In genomic region chr9:104868687-104869404, GRCh38 we compare ENCODE assay signal across 8 cellular contexts. TPM values are rescaled to one million over a fixed set of nuclear protein-coding genes. Genes with fewer than 3 reads are reported as not detected.
DNase-seq lines count a peak whose midpoint lies in the region; ATAC-seq and TF ChIP-seq lines count a peak whose summit lies in the region.

No MANE protein-coding gene starts in this region.

- peaks cover 40% of the 10 kb centered on the region for H3K36me3 Mint-ChIP-seq in endodermal cell (ENCODE audit: low read depth)

- peak overlapping the region; percentile 72 for H3K27ac Mint-ChIP-seq in endodermal cell

- WGBS in endodermal cell (ENCODE audit: insufficient coverage in 1 of 2, insufficient read length in 1 of 2), 2 experiments, result 76 to 80% methylated on average over 8 to 12 of the region's 12 CpGs
- 43 to 50% methylated on average over 12 of the region's 12 CpGs for WGBS in aorta, 2 donors

- peaks cover 97 to 100% (median 98%) of the 10 kb centered on the region in 10 experiments for H3K4me1 ChIP-seq in BLaER1 treated with 17β-estradiol and CSF1 and Interleukin-3, amounts not matched to agents 10 nM and 100 nM
- H3K4me1 ChIP-seq in endodermal cell (ENCODE audit: control insufficient read depth, insufficient read depth, low read length) (no peaks in the 10 kb centered on the region), aorta (ENCODE audit: control insufficient read depth in 1 of 2, insufficient read depth in 2 of 2, low read length in 2 of 2) (no peaks in the 10 kb centered on the region)

- H3K4me3 ChIP-seq in BLaER1 treated with 17β-estradiol and CSF1 and Interleukin-3, amounts not matched to agents 10 nM and 100 nM, result peak overlapping the region in 7 of 10 experiments; percentile 10 to 52 (median 23); a peak in 10 of 20 replicates
- H3K4me3 ChIP-seq in endodermal cell (ENCODE audit: low read length) (no peak overlapping the region), aorta (ENCODE audit: low read length in 2 of 2) (no peak overlapping the region)

- TF ChIP-seq CTCF in endodermal cell (conservative IDR thresholded peaks at IDR 0.05), result no peak

- H3K27ac ChIP-seq in BLaER1 treated with 17β-estradiol and CSF1 and Interleukin-3, amounts not matched to agents 10 nM and 100 nM, result peak overlapping the region; percentile 91 to 99 (median 96)
- no peak overlapping the region for H3K27ac ChIP-seq in endodermal cell (ENCODE audit: low read depth, low read length)
- H3K27ac ChIP-seq in aorta (ENCODE audit: low read depth in 1 of 2, low read length in 2 of 2), result no peak overlapping the region

- ATAC-seq in GM19463 (IDR thresholded peaks at IDR 0.05; ENCODE audit: unreplicated experiment) (peak; percentile 96), HG03442 (IDR thresholded peaks at IDR 0.05; ENCODE audit: unreplicated experiment) (peak; percentile 92), aorta (ENCODE audit: low FRiP score) (peak; percentile 81)

- H3K4me1 Mint-ChIP-seq in endodermal cell, result peaks cover 27% of the 10 kb centered on the region

- DNase-seq in OCI-M2 (lab: John Stamatoyannopoulos, UW; ENCODE audit: unreplicated experiment), result peak; percentile 42
- DNase-seq in endodermal cell, result peak; percentile 80
- DNase-seq in mucosa of gallbladder (ENCODE audit: low spot score), result peak; percentile 70
- peak; percentile 80 to 88 for DNase-seq in aorta
- DNase-seq in HUDEP-2 (lab: John Stamatoyannopoulos, UW; ENCODE audit: unreplicated experiment in 76 of 76), result no peak

- peak overlapping the region; percentile 74 to 93 (median 86) for H3K4me2 ChIP-seq in BLaER1 treated with 17β-estradiol and CSF1 and Interleukin-3, amounts not matched to agents 10 nM and 100 nM

- no peaks in the 10 kb centered on the region for H3K27me3 Mint-ChIP-seq in endodermal cell (ENCODE audit: insufficient read depth)

- peaks cover 65 to 92% (median 79%) of the 10 kb centered on the region in 11 experiments for H3K36me3 ChIP-seq in BLaER1 treated with 17β-estradiol and CSF1 and Interleukin-3, amounts not matched to agents 10 nM and 100 nM
- H3K36me3 ChIP-seq in endodermal cell (ENCODE audit: control insufficient read depth, insufficient read depth, low read length), result peaks cover 91% of the 10 kb centered on the region
- no peaks in the 10 kb centered on the region for H3K36me3 ChIP-seq in aorta (ENCODE audit: control insufficient read depth in 1 of 2, insufficient read depth in 2 of 2, low read length in 1 of 2)

- peak overlapping the region; percentile 79 to 91 (median 84) for H3K9ac ChIP-seq in BLaER1 treated with 17β-estradiol and CSF1 and Interleukin-3, amounts not matched to agents 10 nM and 100 nM
- no peak overlapping the region for H3K9ac ChIP-seq in endodermal cell (ENCODE audit: extremely low read depth, low read length, poor library complexity, severe bottlenecking)

- peaks cover 3% of the 10 kb centered on the region for H3K9me3 Mint-ChIP-seq in endodermal cell

- intact Hi-C loops in aorta (cut with DNase I), result no loop called here

- H4K20me1 ChIP-seq in BLaER1 treated with 17β-estradiol and CSF1 and Interleukin-3, amounts not matched to agents 10 nM and 100 nM, result peaks cover 0 to 94% (median 5%) of the 10 kb centered on the region in 11 experiments; a peak in 11 of 22 replicates

- no peaks in the 10 kb centered on the region for H3K27me3 ChIP-seq in BLaER1 treated with 17β-estradiol and CSF1 and Interleukin-3, amounts not matched to agents 10 nM and 100 nM
- H3K27me3 ChIP-seq in endodermal cell (ENCODE audit: control insufficient read depth, insufficient read depth, low read length, poor library complexity, severe bottlenecking), result no peaks in the 10 kb centered on the region
- no peaks in the 10 kb centered on the region for H3K27me3 ChIP-seq in aorta (ENCODE audit: control insufficient read depth in 1 of 2, insufficient read depth in 2 of 2, low read length in 1 of 2)

- no peaks in the 10 kb centered on the region for H3K9me3 ChIP-seq in BLaER1 treated with 17β-estradiol and CSF1 and Interleukin-3, amounts not matched to agents 10 nM and 100 nM (replicated peaks in 1 of 11)
- no peaks in the 10 kb centered on the region for H3K9me3 ChIP-seq in endodermal cell (ENCODE audit: control insufficient read depth, low read length)
- no peaks in the 10 kb centered on the region for H3K9me3 ChIP-seq in aorta (ENCODE audit: control insufficient read depth, low read length)

- H3K4me3 Mint-ChIP-seq in endodermal cell, result no peak overlapping the region

RNA-seq across cellular contexts. Expression of gene ABCA1, which starts 59.1 kb away (rescaled TPM):
- total RNA-seq in endodermal cell, result 10 to 100 TPM; 21.6 to 34.8 TPM
- 6.5 TPM for polyA plus RNA-seq in endodermal cell (2013, experiment 1 of 2)
- 8.7 TPM for polyA plus RNA-seq in endodermal cell (2013, experiment 2 of 2)
- total RNA-seq in mucosa of gallbladder, result 36.4 TPM
- 10 to 100 TPM; 26.3 to 44.7 TPM for total RNA-seq in aorta
- polyA plus RNA-seq in aorta, result 10 to 100 TPM in 1 of 2 donors, 1 to 10 TPM in 1; 5.4 to 13.2 TPM

Comparison
In these comparisons a context has a peak if more than half of its experiments do, and no peak if none do; other contexts are left out.
1. H3K27ac ChIP-seq: peak in BLaER1 treated with 17β-estradiol and CSF1 and Interleukin-3, amounts not matched to agents 10 nM and 100 nM (11 of 11); none in endodermal cell (single experiment) and aorta (0 of 2).
2. H3K4me3 ChIP-seq: peak in BLaER1 treated with 17β-estradiol and CSF1 and Interleukin-3, amounts not matched to agents 10 nM and 100 nM (7 of 10); none in endodermal cell (single experiment) and aorta (0 of 2).
3. DNase-seq: peak in OCI-M2 (single experiment), endodermal cell (single experiment), mucosa of gallbladder (single experiment) and aorta (2 of 2); none in HUDEP-2 (0 of 76).
4. Peak in every context shown above with its lines, with median percentiles within 50 percentile points of each other: ATAC-seq.